Comparison of ENCODE assay signal across 10 cellular contexts in the genomic region with DNA sequence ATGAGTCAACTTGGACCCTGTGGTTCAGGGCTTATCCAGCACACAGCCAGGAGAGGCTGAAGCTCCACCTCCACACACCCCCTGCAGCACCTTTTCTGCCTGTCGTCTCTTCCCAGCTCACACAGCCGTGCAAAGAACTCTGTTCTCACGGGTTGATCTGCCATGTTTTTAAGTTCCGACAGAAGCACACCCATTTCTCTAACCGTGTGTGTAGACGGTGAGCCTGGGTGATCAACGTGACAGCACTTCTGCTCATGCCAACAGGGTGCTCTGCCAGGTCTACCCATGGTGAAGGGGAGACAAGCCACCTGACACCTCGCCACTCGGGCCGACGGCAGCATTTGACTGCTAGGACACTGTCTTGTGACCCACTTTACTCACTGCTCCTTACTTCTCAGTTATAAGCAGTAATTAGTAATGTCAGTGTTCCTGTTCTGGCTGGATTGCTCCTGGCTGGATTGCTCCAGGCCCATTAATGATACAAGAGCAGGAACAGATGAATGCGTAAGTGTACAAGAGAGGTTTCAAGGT.
DNase-seq lines count a peak whose midpoint lies in the region; ATAC-seq, FAIRE-seq and TF ChIP-seq lines count a peak whose summit lies in the region.
"Had no signal": no experiment of that assay in that cellular context is flagged by ENCODE, and none has a peak within 500 bp of the region (broad histone marks: within the 10 kb centered on the region; RNA-seq: fewer than 3 reads in every experiment).

No MANE protein-coding gene starts in this region.

- H3K79me2 ChIP-seq in SK-N-SH (ENCODE audit: insufficient read depth): peaks cover 77% of the 10 kb centered on the region
- peaks cover 45% of the 10 kb centered on the region for H3K79me2 ChIP-seq in astrocyte (ENCODE audit: insufficient read depth, low read length)

- H3K9me3 Mint-ChIP-seq in astrocyte (ENCODE audit: unreplicated experiment): no peaks in the 10 kb centered on the region

- H3K27ac Mint-ChIP-seq in astrocyte (ENCODE audit: unreplicated experiment): peak overlapping the region; percentile 98

- no peak for TF ChIP-seq RAD21 in SK-N-SH (IDR thresholded peaks at IDR 0.05; ENCODE audit: low read length)

- WGBS in SK-N-SH (ENCODE audit: low lambda C conversion rate): 77% methylated on average over 12 of the region's 12 CpGs

- H3K4me3 ChIP-seq in SK-N-SH (ENCODE audit: low read depth in 2 of 2, low read length in 1 of 2) (no peak overlapping the region), astrocyte (ENCODE audit: insufficient read depth, low read depth, low read length) (no peak overlapping the region)

- peaks cover 57% of the 10 kb centered on the region for H3F3A ChIP-seq in SK-N-SH (replicated peaks; ENCODE audit: insufficient read depth)

- H3K4me1 ChIP-seq in SK-N-SH (ENCODE audit: control insufficient read depth in 1 of 2, insufficient read depth in 2 of 2, low read depth in 1 of 2, low read length in 1 of 2) (peaks cover 59 to 68% of the 10 kb centered on the region in 2 experiments), astrocyte (ENCODE audit: insufficient read depth, low read length) (peaks cover 64% of the 10 kb centered on the region)

- H3K36me3 ChIP-seq in SK-N-SH (replicated peaks in 1 of 2; ENCODE audit: control insufficient read depth in 1 of 2, insufficient read depth in 2 of 2, low read length in 1 of 2): peaks cover 5 to 18% of the 10 kb centered on the region in 2 experiments
- H3K36me3 ChIP-seq in astrocyte (ENCODE audit: insufficient read depth, low read length): no peaks in the 10 kb centered on the region

- no peak for ATAC-seq in SK-N-SH treated with all-trans-retinoic acid at 6 μM for 48 hours

- FAIRE-seq in astrocyte (lab: Jason Lieb, UNC): peak; percentile 54

- CTCF ChIA-PET in SK-N-SH (lab: Yijun Ruan, JAX): interaction anchor here (1.5 to 10.6 kb wide), 5 partner anchors 11 to 196 kb away, joined by 7 to 120 read pairs (median 20); no protein-coding TSS in a partner anchor

- H3K9me3 ChIP-seq in SK-N-SH (no peaks in the 10 kb centered on the region), astrocyte (ENCODE audit: insufficient read depth, low read depth, low read length) (no peaks in the 10 kb centered on the region)

- H2AFZ ChIP-seq in SK-N-SH (ENCODE audit: low read depth) (no peak overlapping the region), astrocyte (ENCODE audit: low read depth, low read length) (no peak overlapping the region)

- H3K9ac ChIP-seq in SK-N-SH (peak overlapping the region; percentile 78; the same call in 1 of the 2 replicates), astrocyte (ENCODE audit: low read length) (peak overlapping the region; percentile 91)

- peaks cover 20% of the 10 kb centered on the region for H3K36me3 Mint-ChIP-seq in astrocyte (ENCODE audit: low read depth, unreplicated experiment)

- no peak for DNase-seq in SK-N-SH
- DNase-seq in astrocyte (ENCODE audit: low read depth): no peak
- DNase-seq in left kidney (ENCODE audit: low read depth, low spot score): peak; percentile 51
- peak in 16 of 49 donors; percentile 22 to 62 (median 38) for DNase-seq in substantia nigra (lab: John Stamatoyannopoulos, UW)
- DNase-seq in Kasumi-1 (lab: John Stamatoyannopoulos, UW): no peak
- DNase-seq in glomerular visceral epithelial cell (ENCODE audit: extremely low spot score): no peak
- no peak for DNase-seq in DMS153 (lab: John Stamatoyannopoulos, UW)
- DNase-seq: 8988T had no signal

- no peaks in the 10 kb centered on the region for H3K9me2 ChIP-seq in SK-N-SH

- H3K4me3 Mint-ChIP-seq in astrocyte (ENCODE audit: unreplicated experiment): peak overlapping the region; percentile 63

- peak overlapping the region; percentile 95 to 99 for H3K27ac ChIP-seq in SK-N-SH (ENCODE audit: low read depth in 2 of 2, low read length in 1 of 2)
- peak overlapping the region; percentile 100 for H3K27ac ChIP-seq in astrocyte (ENCODE audit: low read depth, low read length)
- peak overlapping the region; percentile 65 for H3K27ac ChIP-seq in substantia nigra (ENCODE audit: low read depth, low read length, poor library complexity, severe bottlenecking)
- H3K27ac ChIP-seq: VCaP had no signal

- TF ChIP-seq CTCF in SK-N-SH (IDR thresholded peaks at IDR 0.05): no peak
- no peak for TF ChIP-seq CTCF in astrocyte (IDR thresholded peaks at IDR 0.05; ENCODE audit: insufficient read depth, low read depth, low read length)

- POLR2A ChIA-PET in SK-N-SH (lab: Yijun Ruan, JAX): interaction anchor here (1.3 kb wide), 1 partner anchor 8 kb away, joined by 5 read pairs; no protein-coding TSS in a partner anchor

- no peaks in the 10 kb centered on the region for H3K27me3 Mint-ChIP-seq in astrocyte (ENCODE audit: low read depth, unreplicated experiment)

- H3K4me2 ChIP-seq in SK-N-SH: peak overlapping the region; percentile 78
- peak overlapping the region; percentile 85 for H3K4me2 ChIP-seq in astrocyte (ENCODE audit: low read length)

- H3K27me3 ChIP-seq in SK-N-SH (ENCODE audit: insufficient read depth): no peaks in the 10 kb centered on the region
- no peaks in the 10 kb centered on the region for H3K27me3 ChIP-seq in astrocyte (ENCODE audit: insufficient read depth, low read length)

- peaks cover 78% of the 10 kb centered on the region for H3K4me1 Mint-ChIP-seq in astrocyte (ENCODE audit: low read depth, unreplicated experiment)

- no peak for TF ChIP-seq EP300 in SK-N-SH (IDR thresholded peaks at IDR 0.05; ENCODE audit: borderline replicate concordance in 1 of 2, low read depth in 1 of 2, low read length in 1 of 2)

- H4K20me1 ChIP-seq in SK-N-SH (ENCODE audit: insufficient read depth) (no peaks in the 10 kb centered on the region), astrocyte (ENCODE audit: insufficient read depth, low read length) (no peaks in the 10 kb centered on the region)

TF ChIP-seq in SK-N-SH, 30 proteins besides CTCF, POLR2A, EP300 and RAD21:
- TF ChIP-seq CHD2 (IDR thresholded peaks at IDR 0.05; ENCODE audit: low read length, partially characterized antibody) (no peak), GATA2 (CRISPR knock-in tag; IDR thresholded peaks at IDR 0.05) (no peak)
- TF ChIP-seq, protein P1, sequence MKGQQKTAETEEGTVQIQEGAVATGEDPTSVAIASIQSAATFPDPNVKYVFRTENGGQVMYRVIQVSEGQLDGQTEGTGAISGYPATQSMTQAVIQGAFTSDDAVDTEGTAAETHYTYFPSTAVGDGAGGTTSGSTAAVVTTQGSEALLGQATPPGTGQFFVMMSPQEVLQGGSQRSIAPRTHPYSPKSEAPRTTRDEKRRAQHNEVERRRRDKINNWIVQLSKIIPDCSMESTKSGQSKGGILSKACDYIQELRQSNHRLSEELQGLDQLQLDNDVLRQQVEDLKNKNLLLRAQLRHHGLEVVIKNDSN (IDR thresholded peaks at IDR 0.05; ENCODE audit: borderline replicate concordance, low read depth): no peak
TF ChIP-seq in SK-N-SH: peak in this region for 0.

TF ChIP-seq in SK-N-SH treated with all-trans-retinoic acid at 6 μM for 48 hours, 23 proteins besides CTCF, POLR2A, EP300 and RAD21:
- TF ChIP-seq SNAI2 (CRISPR knock-in tag; IDR thresholded peaks at IDR 0.05) (no peak), ARNTL (CRISPR knock-in tag; IDR thresholded peaks at IDR 0.05; ENCODE audit: borderline replicate concordance, low read depth) (no peak), TOX (CRISPR knock-in tag; IDR thresholded peaks at IDR 0.05; ENCODE audit: borderline replicate concordance) (no peak), ISL1 (CRISPR knock-in tag; IDR thresholded peaks at IDR 0.05) (no peak), ZNF70 (CRISPR knock-in tag; IDR thresholded peaks at IDR 0.05) (no peak), ZNF8 (CRISPR knock-in tag; IDR thresholded peaks at IDR 0.05) (no peak), GLIS3 (CRISPR knock-in tag; IDR thresholded peaks at IDR 0.05) (no peak), ESRRG (CRISPR knock-in tag; IDR thresholded peaks at IDR 0.05) (no peak), ZNF565 (CRISPR knock-in tag; conservative IDR thresholded peaks at IDR 0.05; ENCODE audit: low read depth) (no peak)
- TF ChIP-seq, protein P2, sequence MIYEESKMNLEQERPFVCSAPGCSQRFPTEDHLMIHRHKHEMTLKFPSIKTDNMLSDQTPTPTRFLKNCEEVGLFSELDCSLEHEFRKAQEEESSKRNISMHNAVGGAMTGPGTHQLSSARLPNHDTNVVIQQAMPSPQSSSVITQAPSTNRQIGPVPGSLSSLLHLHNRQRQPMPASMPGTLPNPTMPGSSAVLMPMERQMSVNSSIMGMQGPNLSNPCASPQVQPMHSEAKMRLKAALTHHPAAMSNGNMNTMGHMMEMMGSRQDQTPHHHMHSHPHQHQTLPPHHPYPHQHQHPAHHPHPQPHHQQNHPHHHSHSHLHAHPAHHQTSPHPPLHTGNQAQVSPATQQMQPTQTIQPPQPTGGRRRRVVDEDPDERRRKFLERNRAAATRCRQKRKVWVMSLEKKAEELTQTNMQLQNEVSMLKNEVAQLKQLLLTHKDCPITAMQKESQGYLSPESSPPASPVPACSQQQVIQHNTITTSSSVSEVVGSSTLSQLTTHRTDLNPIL (CRISPR knock-in tag; IDR thresholded peaks at IDR 0.05; ENCODE audit: low read depth): no peak
